In the genomic region with DNA sequence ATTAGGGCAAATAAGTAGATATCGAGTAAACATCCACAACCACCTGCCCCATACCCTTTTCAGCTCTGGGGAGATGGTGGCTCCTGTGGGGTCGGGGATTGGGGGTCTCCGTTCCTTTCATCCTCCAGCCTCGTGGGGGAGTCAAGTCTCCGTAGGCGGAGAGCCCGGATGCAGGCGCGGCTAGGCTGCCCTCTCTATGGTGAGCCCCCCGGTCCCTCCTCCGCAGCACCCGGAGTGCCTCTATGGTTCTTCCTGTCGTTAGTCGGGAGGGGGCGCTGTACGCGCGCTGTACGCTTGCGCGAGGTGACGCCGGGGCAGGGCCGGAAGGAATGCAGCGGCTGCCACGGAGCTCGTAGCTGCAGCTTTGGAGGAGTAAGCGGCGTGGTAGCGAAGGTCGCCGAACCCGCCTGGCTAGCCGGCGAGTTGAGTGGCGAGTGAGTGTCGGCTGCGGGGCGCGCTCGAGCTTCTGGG, we compare ENCODE assay signal across 1 cellular context.
TF ChIP-seq lines count a peak whose summit lies in the region.

No MANE protein-coding gene starts in this region.

TF ChIP-seq in GM12878, 131 proteins besides CTCF, POLR2A, EP300 and RAD21 (continued from another document and continues in another):
- TF ChIP-seq YY1 (IDR thresholded peaks at IDR 0.05; ENCODE audit: low read depth, low read length) = peak; percentile 25; the same call in 1 of the 2 replicates
- no peak for TF ChIP-seq KAT2A (conservative IDR thresholded peaks at IDR 0.05; ENCODE audit: control insufficient read depth, low read depth, low read length)
- TF ChIP-seq CHD2 (IDR thresholded peaks at IDR 0.05; ENCODE audit: borderline replicate concordance, low read depth, low read length) = no peak
- TF ChIP-seq, protein P1, sequence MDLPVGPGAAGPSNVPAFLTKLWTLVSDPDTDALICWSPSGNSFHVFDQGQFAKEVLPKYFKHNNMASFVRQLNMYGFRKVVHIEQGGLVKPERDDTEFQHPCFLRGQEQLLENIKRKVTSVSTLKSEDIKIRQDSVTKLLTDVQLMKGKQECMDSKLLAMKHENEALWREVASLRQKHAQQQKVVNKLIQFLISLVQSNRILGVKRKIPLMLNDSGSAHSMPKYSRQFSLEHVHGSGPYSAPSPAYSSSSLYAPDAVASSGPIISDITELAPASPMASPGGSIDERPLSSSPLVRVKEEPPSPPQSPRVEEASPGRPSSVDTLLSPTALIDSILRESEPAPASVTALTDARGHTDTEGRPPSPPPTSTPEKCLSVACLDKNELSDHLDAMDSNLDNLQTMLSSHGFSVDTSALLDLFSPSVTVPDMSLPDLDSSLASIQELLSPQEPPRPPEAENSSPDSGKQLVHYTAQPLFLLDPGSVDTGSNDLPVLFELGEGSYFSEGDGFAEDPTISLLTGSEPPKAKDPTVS (IDR thresholded peaks at IDR 0.05; ENCODE audit: low read depth, low read length) = no peak
- TF ChIP-seq ZNF207 (IDR thresholded peaks at IDR 0.05; ENCODE audit: borderline replicate concordance) = no peak
- TF ChIP-seq BACH1 (IDR thresholded peaks at IDR 0.05; ENCODE audit: borderline replicate concordance) = no peak
- TF ChIP-seq, protein P2, sequence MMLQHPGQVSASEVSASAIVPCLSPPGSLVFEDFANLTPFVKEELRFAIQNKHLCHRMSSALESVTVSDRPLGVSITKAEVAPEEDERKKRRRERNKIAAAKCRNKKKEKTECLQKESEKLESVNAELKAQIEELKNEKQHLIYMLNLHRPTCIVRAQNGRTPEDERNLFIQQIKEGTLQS (IDR thresholded peaks at IDR 0.05; ENCODE audit: borderline replicate concordance, extremely low read depth, low read depth, low read length) = no peak
- no peak for TF ChIP-seq FOS (IDR thresholded peaks at IDR 0.05; ENCODE audit: borderline replicate concordance, extremely low read depth, insufficient read length)
- peak; percentile 33; the same call in 1 of the 2 replicates for TF ChIP-seq NR2F1 (conservative IDR thresholded peaks at IDR 0.05)
- TF ChIP-seq RUNX3 (IDR thresholded peaks at IDR 0.05; ENCODE audit: low read length) = no peak
- TF ChIP-seq POLR2AphosphoS5 (IDR thresholded peaks at IDR 0.05; ENCODE audit: low read length) = peak; percentile 77; the same call in 1 of the 2 replicates
- TF ChIP-seq MLLT1 (IDR thresholded peaks at IDR 0.05) = no peak
- TF ChIP-seq YBX1 (IDR thresholded peaks at IDR 0.05) = no peak
- TF ChIP-seq ASH2L (IDR thresholded peaks at IDR 0.05; ENCODE audit: borderline replicate concordance, low read depth) = no peak; the same call in 1 of the 2 replicates
- no peak for TF ChIP-seq CBFB (IDR thresholded peaks at IDR 0.05; ENCODE audit: low read depth)
- no peak for TF ChIP-seq IRF3 (IDR thresholded peaks at IDR 0.05)
- TF ChIP-seq, protein P3, sequence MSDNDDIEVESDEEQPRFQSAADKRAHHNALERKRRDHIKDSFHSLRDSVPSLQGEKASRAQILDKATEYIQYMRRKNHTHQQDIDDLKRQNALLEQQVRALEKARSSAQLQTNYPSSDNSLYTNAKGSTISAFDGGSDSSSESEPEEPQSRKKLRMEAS (IDR thresholded peaks at IDR 0.05; ENCODE audit: low read depth, low read length) = no peak
- no peak for TF ChIP-seq NBN (IDR thresholded peaks at IDR 0.05)
- no peak for TF ChIP-seq GATAD2B (conservative IDR thresholded peaks at IDR 0.05; ENCODE audit: low read depth)
- TF ChIP-seq SKIL (IDR thresholded peaks at IDR 0.05; ENCODE audit: low read depth, poor library complexity, severe bottlenecking) = no peak
- no peak for TF ChIP-seq SUZ12 (IDR thresholded peaks at IDR 0.05; ENCODE audit: unreplicated experiment)
- TF ChIP-seq POU2F2 (IDR thresholded peaks at IDR 0.05; ENCODE audit: borderline replicate concordance, low read depth, low read length) = peak; percentile 60; the same call in 1 of the 3 replicates
- no peak for TF ChIP-seq SMAD1 (IDR thresholded peaks at IDR 0.05; ENCODE audit: low read depth, partially characterized antibody)
- peak; percentile 53; the same call in 1 of the 2 replicates for TF ChIP-seq SMAD5 (IDR thresholded peaks at IDR 0.05; ENCODE audit: low read depth)
- TF ChIP-seq, protein P4, sequence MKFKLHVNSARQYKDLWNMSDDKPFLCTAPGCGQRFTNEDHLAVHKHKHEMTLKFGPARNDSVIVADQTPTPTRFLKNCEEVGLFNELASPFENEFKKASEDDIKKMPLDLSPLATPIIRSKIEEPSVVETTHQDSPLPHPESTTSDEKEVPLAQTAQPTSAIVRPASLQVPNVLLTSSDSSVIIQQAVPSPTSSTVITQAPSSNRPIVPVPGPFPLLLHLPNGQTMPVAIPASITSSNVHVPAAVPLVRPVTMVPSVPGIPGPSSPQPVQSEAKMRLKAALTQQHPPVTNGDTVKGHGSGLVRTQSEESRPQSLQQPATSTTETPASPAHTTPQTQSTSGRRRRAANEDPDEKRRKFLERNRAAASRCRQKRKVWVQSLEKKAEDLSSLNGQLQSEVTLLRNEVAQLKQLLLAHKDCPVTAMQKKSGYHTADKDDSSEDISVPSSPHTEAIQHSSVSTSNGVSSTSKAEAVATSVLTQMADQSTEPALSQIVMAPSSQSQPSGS (IDR thresholded peaks at IDR 0.05; ENCODE audit: low read length) = no peak
- no peak for TF ChIP-seq RBBP5 (conservative IDR thresholded peaks at IDR 0.05)
- TF ChIP-seq, protein P5, sequence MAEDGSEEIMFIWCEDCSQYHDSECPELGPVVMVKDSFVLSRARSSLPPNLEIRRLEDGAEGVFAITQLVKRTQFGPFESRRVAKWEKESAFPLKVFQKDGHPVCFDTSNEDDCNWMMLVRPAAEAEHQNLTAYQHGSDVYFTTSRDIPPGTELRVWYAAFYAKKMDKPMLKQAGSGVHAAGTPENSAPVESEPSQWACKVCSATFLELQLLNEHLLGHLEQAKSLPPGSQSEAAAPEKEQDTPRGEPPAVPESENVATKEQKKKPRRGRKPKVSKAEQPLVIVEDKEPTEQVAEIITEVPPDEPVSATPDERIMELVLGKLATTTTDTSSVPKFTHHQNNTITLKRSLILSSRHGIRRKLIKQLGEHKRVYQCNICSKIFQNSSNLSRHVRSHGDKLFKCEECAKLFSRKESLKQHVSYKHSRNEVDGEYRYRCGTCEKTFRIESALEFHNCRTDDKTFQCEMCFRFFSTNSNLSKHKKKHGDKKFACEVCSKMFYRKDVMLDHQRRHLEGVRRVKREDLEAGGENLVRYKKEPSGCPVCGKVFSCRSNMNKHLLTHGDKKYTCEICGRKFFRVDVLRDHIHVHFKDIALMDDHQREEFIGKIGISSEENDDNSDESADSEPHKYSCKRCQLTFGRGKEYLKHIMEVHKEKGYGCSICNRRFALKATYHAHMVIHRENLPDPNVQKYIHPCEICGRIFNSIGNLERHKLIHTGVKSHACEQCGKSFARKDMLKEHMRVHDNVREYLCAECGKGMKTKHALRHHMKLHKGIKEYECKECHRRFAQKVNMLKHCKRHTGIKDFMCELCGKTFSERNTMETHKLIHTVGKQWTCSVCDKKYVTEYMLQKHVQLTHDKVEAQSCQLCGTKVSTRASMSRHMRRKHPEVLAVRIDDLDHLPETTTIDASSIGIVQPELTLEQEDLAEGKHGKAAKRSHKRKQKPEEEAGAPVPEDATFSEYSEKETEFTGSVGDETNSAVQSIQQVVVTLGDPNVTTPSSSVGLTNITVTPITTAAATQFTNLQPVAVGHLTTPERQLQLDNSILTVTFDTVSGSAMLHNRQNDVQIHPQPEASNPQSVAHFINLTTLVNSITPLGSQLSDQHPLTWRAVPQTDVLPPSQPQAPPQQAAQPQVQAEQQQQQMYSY (CRISPR knock-in tag; IDR thresholded peaks at IDR 0.05) = no peak
- peak in 1 of 2 experiments; percentile 17; a peak in 1 of 4 replicates for TF ChIP-seq BHLHE40 (IDR thresholded peaks at IDR 0.05; ENCODE audit: borderline replicate concordance in 1 of 2, low read depth in 2 of 2, low read length in 1 of 2)
- 0 out of 2 replicates have a peak, but pooled peaks have one; percentile 21 for TF ChIP-seq REST (IDR thresholded peaks at IDR 0.05; ENCODE audit: low read depth, low read length)
- TF ChIP-seq SREBF1 (IDR thresholded peaks at IDR 0.05; ENCODE audit: low read length) = no peak
- TF ChIP-seq USF1 (IDR thresholded peaks at IDR 0.05; ENCODE audit: borderline replicate concordance, extremely low read length, insufficient read depth, low read depth, low read length) = no peak
- no peak for TF ChIP-seq IKZF2 (IDR thresholded peaks at IDR 0.05)
- TF ChIP-seq CHD4 (IDR thresholded peaks at IDR 0.05) = no peak
- TF ChIP-seq SMC3 (IDR thresholded peaks at IDR 0.05; ENCODE audit: borderline replicate concordance, low read length) = peak; percentile 54; the same call in 1 of the 2 replicates
- no peak for TF ChIP-seq ZBTB33 (IDR thresholded peaks at IDR 0.05)
- no peak for TF ChIP-seq KDM1A (IDR thresholded peaks at IDR 0.05; ENCODE audit: borderline replicate concordance)
- 0 out of 2 replicates have a peak, but pooled peaks have one; percentile 21 for TF ChIP-seq ZNF24 (IDR thresholded peaks at IDR 0.05)
- no peak for TF ChIP-seq BRCA1 (IDR thresholded peaks at IDR 0.05; ENCODE audit: low read depth, low read length)
- TF ChIP-seq HDAC2 (IDR thresholded peaks at IDR 0.05) = no peak
- TF ChIP-seq HCFC1 (IDR thresholded peaks at IDR 0.05; ENCODE audit: low read length) = peak; percentile 45
- no peak for TF ChIP-seq ESRRA (IDR thresholded peaks at IDR 0.05; ENCODE audit: low read length)
